In the genomic region with DNA sequence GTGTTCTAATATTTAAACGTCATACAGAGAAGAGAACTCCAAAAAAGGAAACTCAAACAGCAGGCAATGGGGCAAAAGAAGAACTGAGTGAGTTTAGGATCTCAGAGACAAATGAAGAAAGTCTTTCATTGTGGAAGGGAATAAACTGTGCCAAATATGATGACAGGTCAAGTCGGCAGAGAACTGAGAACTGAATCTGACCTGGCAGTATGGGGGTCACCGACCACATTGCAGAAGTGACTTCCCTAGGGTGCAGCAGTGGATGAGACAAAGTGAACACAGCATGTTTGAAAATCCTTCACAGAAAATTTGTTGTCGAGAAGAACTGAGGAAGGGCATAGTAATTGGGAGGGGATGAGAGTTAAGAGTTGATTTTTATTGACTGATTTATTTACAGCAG, we compare ENCODE assay signal across 14 cellular contexts. TPM values are rescaled to one million over a fixed set of nuclear protein-coding genes. Genes with fewer than 3 reads are reported as not detected.
DNase-seq lines count a peak whose midpoint lies in the region; ATAC-seq and TF ChIP-seq lines count a peak whose summit lies in the region.
"Had no signal": no experiment of that assay in that cellular context is flagged by ENCODE, and none has a peak within 500 bp of the region (broad histone marks: within the 10 kb centered on the region; RNA-seq: fewer than 3 reads in every experiment).

No MANE protein-coding gene starts in this region.

- H3K4me1 Mint-ChIP-seq in immature natural killer cell = peaks cover 2 to 3% of the 10 kb centered on the region in 2 donors

- TF ChIP-seq CTCF in HL-60 (IDR thresholded peaks at IDR 0.05; ENCODE audit: insufficient read depth, low read length) = no peak

- peaks cover 0 to 2% (median 0%) of the 10 kb centered on the region in 3 donors for H3K27me3 Mint-ChIP-seq in immature natural killer cell (ENCODE audit: low read depth in 3 of 3)
- H3K27me3 Mint-ChIP-seq: activated CD4-positive, alpha-beta T cell treated with anti-CD3 and anti-CD28 coated beads, Interleukin-2, amount 10 ng/mL, durations not matched to agents 7 days and 5 days; activated naive CD8-positive, alpha-beta T cell treated with anti-CD3 and anti-CD28 coated beads for 36 hours; stimulated activated naive CD8-positive, alpha-beta T cell treated with anti-CD3 and anti-CD28 coated beads, Interleukin-15, amount 100 ng/mL, for 72 hours had no signal

- no peaks in the 10 kb centered on the region for H3K9me3 Mint-ChIP-seq in immature natural killer cell
- H3K9me3 Mint-ChIP-seq: activated CD4-positive, alpha-beta T cell treated with anti-CD3 and anti-CD28 coated beads, Interleukin-2, amount 10 ng/mL, durations not matched to agents 7 days and 5 days; activated naive CD8-positive, alpha-beta T cell treated with anti-CD3 and anti-CD28 coated beads for 36 hours; stimulated activated naive CD8-positive, alpha-beta T cell treated with anti-CD3 and anti-CD28 coated beads, Interleukin-15, amount 100 ng/mL, for 72 hours had no signal

- H3K27ac Mint-ChIP-seq in immature natural killer cell = peak overlapping the region in 1 of 6 donors; percentile 8
- H3K27ac Mint-ChIP-seq: activated naive CD8-positive, alpha-beta T cell treated with anti-CD3 and anti-CD28 coated beads for 36 hours had no signal

- peaks cover 4% of the 10 kb centered on the region for H3K36me3 ChIP-seq in H7 (replicated peaks; ENCODE audit: control insufficient read depth, insufficient read depth, low read length)

- H3K4me3 ChIP-seq in HL-60 (replicated peaks; ENCODE audit: insufficient read depth, low read length) (no peak overlapping the region), H7 (ENCODE audit: insufficient read depth, low read depth, low read length) (no peak overlapping the region)

- peak; percentile 63 for ATAC-seq in GM18867 (IDR thresholded peaks at IDR 0.05; ENCODE audit: unreplicated experiment)
- peak; percentile 50 for ATAC-seq in HG02610 (IDR thresholded peaks at IDR 0.05; ENCODE audit: unreplicated experiment)
- ATAC-seq: stimulated activated naive CD8-positive, alpha-beta T cell treated with anti-CD3 and anti-CD28 coated beads, Interleukin-15, amount 100 ng/mL, for 72 hours had no signal

- no peak overlapping the region for H3K4me3 Mint-ChIP-seq in immature natural killer cell
- H3K4me3 Mint-ChIP-seq: activated CD4-positive, alpha-beta T cell treated with anti-CD3 and anti-CD28 coated beads, Interleukin-2, amount 10 ng/mL, durations not matched to agents 7 days and 5 days; activated naive CD8-positive, alpha-beta T cell treated with anti-CD3 and anti-CD28 coated beads for 36 hours; stimulated activated naive CD8-positive, alpha-beta T cell treated with anti-CD3 and anti-CD28 coated beads, Interleukin-15, amount 100 ng/mL, for 72 hours had no signal

- no peak overlapping the region for H3K27ac ChIP-seq in HL-60 (replicated peaks)

- H3K36me3 Mint-ChIP-seq in immature natural killer cell = peaks cover 35 to 56% (median 43%) of the 10 kb centered on the region in 3 donors

- peak; percentile 18 to 24 for DNase-seq in HL-60 (ENCODE audit: low read depth in 1 of 2, low spot score in 1 of 2)
- DNase-seq in lung microvascular endothelial cell (ENCODE audit: low read depth in 2 of 2) = peak; percentile 69 to 70
- no peak for DNase-seq in NCI-H345 (lab: John Stamatoyannopoulos, UW)
- DNase-seq in immature natural killer cell = no peak
- DNase-seq in central memory CD4-positive, alpha-beta T cell = no peak
- no peak for DNase-seq in H7
- DNase-seq: activated CD4-positive, alpha-beta T cell treated with anti-CD3 and anti-CD28 coated beads, Interleukin-2, amount 10 ng/mL, durations not matched to agents 7 days and 5 days; activated naive CD8-positive, alpha-beta T cell treated with anti-CD3 and anti-CD28 coated beads for 36 hours; Caco-2; NCI-H1694 treated with DMSO at 0.1 percent for 48 hours; SHP77 treated with DMSO at 0.1 percent for 48 hours; stimulated activated naive CD8-positive, alpha-beta T cell treated with anti-CD3 and anti-CD28 coated beads, Interleukin-15, amount 100 ng/mL, for 72 hours had no signal

- H3K27me3 ChIP-seq in HL-60 (ENCODE audit: insufficient read depth, poor library complexity, severe bottlenecking) (no peaks in the 10 kb centered on the region), H7 (ENCODE audit: control insufficient read depth, insufficient read depth, low read length) (no peaks in the 10 kb centered on the region)

RNA-seq across cellular contexts. Expression of gene TTC21B, which starts 55.8 kb away (rescaled TPM):
- total RNA-seq in lung microvascular endothelial cell = 15.7 and 33.5 TPM in 2 replicates
- polyA plus RNA-seq in immature natural killer cell = 1 to 10 TPM; 4.3 to 8.8 (median 7.8) TPM
- 22.1 and 22.5 TPM in 2 replicates for total RNA-seq in H7 (2014; rRNA removed; shearing (Covaris generic))

Comparison
In these comparisons a context has a peak if more than half of its experiments do, and no peak if none do; other contexts are left out.
1. DNase-seq: peak in HL-60 (2 of 2) and lung microvascular endothelial cell (2 of 2); none in NCI-H345 (single experiment), immature natural killer cell (0 of 3), central memory CD4-positive, alpha-beta T cell (single experiment) and H7 (single experiment).